9 cellular contexts compared by ENCODE assay signal in the genomic region with DNA sequence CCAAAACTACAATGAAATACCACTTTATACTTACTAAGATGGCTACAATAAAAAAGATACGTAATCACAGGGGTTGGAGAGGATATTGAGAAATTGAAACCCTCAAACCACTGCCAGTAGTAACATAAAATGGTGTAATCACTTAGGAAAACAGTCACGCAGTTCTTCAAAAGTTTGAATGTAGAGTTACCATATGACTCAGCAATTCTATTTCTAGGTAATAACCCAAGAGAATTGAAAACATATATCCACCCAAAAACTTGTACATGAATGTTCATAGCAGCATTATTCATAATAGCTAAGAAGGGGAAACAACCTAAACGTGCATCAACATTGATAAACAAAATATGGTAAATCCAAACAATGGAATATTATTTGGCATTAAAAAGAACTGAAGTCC. TPM values are rescaled to one million over a fixed set of nuclear protein-coding genes. Genes with fewer than 3 reads are reported as not detected.
DNase-seq lines count a peak whose midpoint lies in the region; ATAC-seq and TF ChIP-seq lines count a peak whose summit lies in the region.
"Had no signal": no experiment of that assay in that cellular context is flagged by ENCODE, and none has a peak within 500 bp of the region (broad histone marks: within the 10 kb centered on the region; RNA-seq: fewer than 3 reads in every experiment).

No MANE protein-coding gene starts in this region.

- intact Hi-C loops in dendritic cell treated with granulocyte-macrophage colony-stimulating factor and Interleukin-4, amounts not matched to agents 40 ng/mL and 50 ng/mL, for 4 days (cut with micrococcal nuclease): no loop called here

- H3K36me3 Mint-ChIP-seq in dendritic cell treated with granulocyte-macrophage colony-stimulating factor and Interleukin-4, amounts not matched to agents 40 ng/mL and 50 ng/mL, for 4 days (ENCODE audit: low read depth): no peaks in the 10 kb centered on the region

- H3K27me3 ChIP-seq in HL-60 (ENCODE audit: insufficient read depth, poor library complexity, severe bottlenecking) (no peaks in the 10 kb centered on the region), SJCRH30 (no peaks in the 10 kb centered on the region)

- no peaks in the 10 kb centered on the region for H3K36me3 ChIP-seq in SJCRH30

- no peaks in the 10 kb centered on the region for H3K27me3 Mint-ChIP-seq in dendritic cell treated with granulocyte-macrophage colony-stimulating factor and Interleukin-4, amounts not matched to agents 40 ng/mL and 50 ng/mL, for 4 days
- H3K27me3 Mint-ChIP-seq: T-cell had no signal

- H3K4me1 Mint-ChIP-seq in dendritic cell treated with granulocyte-macrophage colony-stimulating factor and Interleukin-4, amounts not matched to agents 40 ng/mL and 50 ng/mL, for 4 days (ENCODE audit: low read depth): peaks cover 43% of the 10 kb centered on the region

- peak; percentile 29 for DNase-seq in GM13977 (ENCODE audit: low spot score)
- DNase-seq in HL-60 (ENCODE audit: low read depth in 1 of 2, low spot score in 1 of 2): peak; percentile 64 to 82
- DNase-seq in NCI-H510A (lab: John Stamatoyannopoulos, UW): no peak
- DNase-seq in NCI-H187 (lab: John Stamatoyannopoulos, UW): no peak
- DNase-seq in SJCRH30: no peak
- no peak for DNase-seq in occipital lobe (lab: John Stamatoyannopoulos, UW)
- DNase-seq: T-cell had no signal

- TF ChIP-seq CTCF in GM13977 (IDR thresholded peaks at IDR 0.05; ENCODE audit: extremely low read depth, insufficient read depth, missing control alignments) (no peak), HL-60 (IDR thresholded peaks at IDR 0.05; ENCODE audit: insufficient read depth, low read length) (no peak)

- H3K4me3 Mint-ChIP-seq in dendritic cell treated with granulocyte-macrophage colony-stimulating factor and Interleukin-4, amounts not matched to agents 40 ng/mL and 50 ng/mL, for 4 days: no peak overlapping the region
- H3K4me3 Mint-ChIP-seq: T-cell had no signal

- H3K9me3 ChIP-seq in SJCRH30 (replicated peaks): no peaks in the 10 kb centered on the region

- in situ Hi-C loops in GM13977 (cut with MboI; ENCODE audit: low pct_unique_long_range_greater_than_20kb, low sequenced_read_pairs, unreplicated experiment): loop anchor here (25.0 kb wide), 1 partner anchor 218 kb away; no protein-coding TSS in a partner anchor

- H3K4me1 ChIP-seq in SJCRH30: no peaks in the 10 kb centered on the region

- H3K27ac ChIP-seq in HL-60 (replicated peaks): peak overlapping the region; percentile 78
- no peak overlapping the region for H3K27ac ChIP-seq in SJCRH30

- ATAC-seq in GM21619 (IDR thresholded peaks at IDR 0.05; ENCODE audit: unreplicated experiment): peak; percentile 78

- peak overlapping the region; percentile 65 for H3K27ac Mint-ChIP-seq in dendritic cell treated with granulocyte-macrophage colony-stimulating factor and Interleukin-4, amounts not matched to agents 40 ng/mL and 50 ng/mL, for 4 days

- H3K4me3 ChIP-seq in HL-60 (replicated peaks; ENCODE audit: insufficient read depth, low read length) (no peak overlapping the region), SJCRH30 (no peak overlapping the region)

- no peaks in the 10 kb centered on the region for H3K9me3 Mint-ChIP-seq in dendritic cell treated with granulocyte-macrophage colony-stimulating factor and Interleukin-4, amounts not matched to agents 40 ng/mL and 50 ng/mL, for 4 days

RNA-seq across cellular contexts. Expression of gene PSMA1, which starts 24.4 kb away (rescaled TPM):
- total RNA-seq in SJCRH30 (2014; rRNA removed; shearing (Covaris generic)): 303 and 320 TPM in 2 replicates
- 153 TPM for total RNA-seq in occipital lobe

RNA-seq across cellular contexts. Expression of gene COPB1, which starts 45.0 kb away (rescaled TPM):
- 188 and 195 TPM in 2 replicates for total RNA-seq in SJCRH30 (2014; rRNA removed; shearing (Covaris generic))
- total RNA-seq in occipital lobe: 154 TPM

Comparison
In these comparisons a context has a peak if more than half of its experiments do, and no peak if none do; other contexts are left out.
1. DNase-seq: peak in GM13977 (single experiment) and HL-60 (2 of 2); none in NCI-H510A (single experiment), NCI-H187 (0 of 2), SJCRH30 (0 of 2) and occipital lobe (single experiment).